In genomic region chr10:72952189-72952900, GRCh38 we compare ENCODE assay signal across 1 cellular context.
A peak's percentile ranks its signal among the peaks of the same experiment; 100 is the strongest.
TF ChIP-seq lines count a peak whose summit lies in the region.

No MANE protein-coding gene starts in this region.

TF ChIP-seq in HepG2, 621 proteins besides CTCF, POLR2A, EP300 and RAD21 (continues in another document):
- TF ChIP-seq ZSCAN12 (CRISPR knock-in tag; IDR thresholded peaks at IDR 0.05) (no peak), ZNF644 (CRISPR knock-in tag; IDR thresholded peaks at IDR 0.05; ENCODE audit: low read depth) (no peak), CENPX (CRISPR knock-in tag; IDR thresholded peaks at IDR 0.05) (no peak), ZBTB43 (CRISPR knock-in tag; conservative IDR thresholded peaks at IDR 0.05) (peak; percentile 40; the same call in 1 of the 2 replicates), PRPF4 (IDR thresholded peaks at IDR 0.05; ENCODE audit: low read depth, low read length, poor library complexity, severe bottlenecking) (peak; percentile 23), KDM6A (CRISPR knock-in tag; IDR thresholded peaks at IDR 0.05; ENCODE audit: low read depth) (peak; percentile 46; the same call in 1 of the 2 replicates), ARID2 (CRISPR knock-in tag; IDR thresholded peaks at IDR 0.05; ENCODE audit: borderline replicate concordance) (no peak), ZSCAN29 (CRISPR knock-in tag; conservative IDR thresholded peaks at IDR 0.05) (0 out of 2 replicates have a peak, but pooled peaks have one; percentile 59), ZNF556 (CRISPR knock-in tag; IDR thresholded peaks at IDR 0.05; ENCODE audit: borderline replicate concordance) (0 out of 2 replicates have a peak, but pooled peaks have one; percentile 32), KMT2A (CRISPR knock-in tag; IDR thresholded peaks at IDR 0.05) (peak; percentile 51; the same call in 1 of the 2 replicates), PCBP1 (IDR thresholded peaks at IDR 0.05; ENCODE audit: borderline replicate concordance, low read depth, low read length) (no peak), SALL1 (CRISPR knock-in tag; IDR thresholded peaks at IDR 0.05) (peak; percentile 11; the same call in 1 of the 2 replicates), NR2F6 (IDR thresholded peaks at IDR 0.05) (peak; percentile 20; the same call in 1 of the 2 replicates), NR2F6 (CRISPR knock-in tag; IDR thresholded peaks at IDR 0.05) (no peak), ZNF317 (CRISPR knock-in tag; IDR thresholded peaks at IDR 0.05) (peak; percentile 27; the same call in 1 of the 2 replicates), ZIK1 (CRISPR knock-in tag; IDR thresholded peaks at IDR 0.05; ENCODE audit: borderline replicate concordance, low read depth) (no peak), SMC3 (IDR thresholded peaks at IDR 0.05; ENCODE audit: low read length) (no peak), SOX13 (IDR thresholded peaks at IDR 0.05) (no peak), SOX13 (CRISPR knock-in tag; conservative IDR thresholded peaks at IDR 0.05 in 1 of 2, IDR thresholded peaks at IDR 0.05 in 1 of 2) (peak in 1 of 2 experiments; percentile 34; a peak in 1 of 4 replicates), XBP1 (CRISPR knock-in tag; IDR thresholded peaks at IDR 0.05) (no peak), XRCC5 (optimal IDR thresholded peaks at IDR 0.05; ENCODE audit: low read length) (peak; percentile 15), FOXA1 (IDR thresholded peaks at IDR 0.05) (no peak), FOXA1 (CRISPR knock-in tag; IDR thresholded peaks at IDR 0.05) (peak; percentile 72; the same call in 1 of the 2 replicates), DMAP1 (CRISPR knock-in tag; IDR thresholded peaks at IDR 0.05) (peak; percentile 24; the same call in 1 of the 2 replicates), TBX2 (CRISPR knock-in tag; IDR thresholded peaks at IDR 0.05; ENCODE audit: borderline replicate concordance) (peak; percentile 20; the same call in 1 of the 2 replicates), ZNF746 (CRISPR knock-in tag; IDR thresholded peaks at IDR 0.05) (no peak), MATR3 (CRISPR knock-in tag; IDR thresholded peaks at IDR 0.05) (no peak), ERF (CRISPR knock-in tag; IDR thresholded peaks at IDR 0.05) (no peak), ZNF484 (CRISPR knock-in tag; IDR thresholded peaks at IDR 0.05; ENCODE audit: borderline replicate concordance, low read depth) (no peak), FOXA3 (CRISPR knock-in tag; IDR thresholded peaks at IDR 0.05) (peak; percentile 57), CREM (IDR thresholded peaks at IDR 0.05) (0 out of 2 replicates have a peak, but pooled peaks have one; percentile 31), CREM (CRISPR knock-in tag; IDR thresholded peaks at IDR 0.05) (no peak)
- TF ChIP-seq, protein P1, sequence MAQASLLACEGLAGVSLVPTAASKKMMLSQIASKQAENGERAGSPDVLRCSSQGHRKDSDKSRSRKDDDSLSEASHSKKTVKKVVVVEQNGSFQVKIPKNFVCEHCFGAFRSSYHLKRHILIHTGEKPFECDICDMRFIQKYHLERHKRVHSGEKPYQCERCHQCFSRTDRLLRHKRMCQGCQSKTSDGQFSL (CRISPR knock-in tag; IDR thresholded peaks at IDR 0.05): no peak
- TF ChIP-seq, protein P2, sequence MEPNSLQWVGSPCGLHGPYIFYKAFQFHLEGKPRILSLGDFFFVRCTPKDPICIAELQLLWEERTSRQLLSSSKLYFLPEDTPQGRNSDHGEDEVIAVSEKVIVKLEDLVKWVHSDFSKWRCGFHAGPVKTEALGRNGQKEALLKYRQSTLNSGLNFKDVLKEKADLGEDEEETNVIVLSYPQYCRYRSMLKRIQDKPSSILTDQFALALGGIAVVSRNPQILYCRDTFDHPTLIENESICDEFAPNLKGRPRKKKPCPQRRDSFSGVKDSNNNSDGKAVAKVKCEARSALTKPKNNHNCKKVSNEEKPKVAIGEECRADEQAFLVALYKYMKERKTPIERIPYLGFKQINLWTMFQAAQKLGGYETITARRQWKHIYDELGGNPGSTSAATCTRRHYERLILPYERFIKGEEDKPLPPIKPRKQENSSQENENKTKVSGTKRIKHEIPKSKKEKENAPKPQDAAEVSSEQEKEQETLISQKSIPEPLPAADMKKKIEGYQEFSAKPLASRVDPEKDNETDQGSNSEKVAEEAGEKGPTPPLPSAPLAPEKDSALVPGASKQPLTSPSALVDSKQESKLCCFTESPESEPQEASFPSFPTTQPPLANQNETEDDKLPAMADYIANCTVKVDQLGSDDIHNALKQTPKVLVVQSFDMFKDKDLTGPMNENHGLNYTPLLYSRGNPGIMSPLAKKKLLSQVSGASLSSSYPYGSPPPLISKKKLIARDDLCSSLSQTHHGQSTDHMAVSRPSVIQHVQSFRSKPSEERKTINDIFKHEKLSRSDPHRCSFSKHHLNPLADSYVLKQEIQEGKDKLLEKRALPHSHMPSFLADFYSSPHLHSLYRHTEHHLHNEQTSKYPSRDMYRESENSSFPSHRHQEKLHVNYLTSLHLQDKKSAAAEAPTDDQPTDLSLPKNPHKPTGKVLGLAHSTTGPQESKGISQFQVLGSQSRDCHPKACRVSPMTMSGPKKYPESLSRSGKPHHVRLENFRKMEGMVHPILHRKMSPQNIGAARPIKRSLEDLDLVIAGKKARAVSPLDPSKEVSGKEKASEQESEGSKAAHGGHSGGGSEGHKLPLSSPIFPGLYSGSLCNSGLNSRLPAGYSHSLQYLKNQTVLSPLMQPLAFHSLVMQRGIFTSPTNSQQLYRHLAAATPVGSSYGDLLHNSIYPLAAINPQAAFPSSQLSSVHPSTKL (CRISPR knock-in tag; IDR thresholded peaks at IDR 0.05): peak; percentile 48; the same call in 1 of the 2 replicates
- TF ChIP-seq, protein P3, sequence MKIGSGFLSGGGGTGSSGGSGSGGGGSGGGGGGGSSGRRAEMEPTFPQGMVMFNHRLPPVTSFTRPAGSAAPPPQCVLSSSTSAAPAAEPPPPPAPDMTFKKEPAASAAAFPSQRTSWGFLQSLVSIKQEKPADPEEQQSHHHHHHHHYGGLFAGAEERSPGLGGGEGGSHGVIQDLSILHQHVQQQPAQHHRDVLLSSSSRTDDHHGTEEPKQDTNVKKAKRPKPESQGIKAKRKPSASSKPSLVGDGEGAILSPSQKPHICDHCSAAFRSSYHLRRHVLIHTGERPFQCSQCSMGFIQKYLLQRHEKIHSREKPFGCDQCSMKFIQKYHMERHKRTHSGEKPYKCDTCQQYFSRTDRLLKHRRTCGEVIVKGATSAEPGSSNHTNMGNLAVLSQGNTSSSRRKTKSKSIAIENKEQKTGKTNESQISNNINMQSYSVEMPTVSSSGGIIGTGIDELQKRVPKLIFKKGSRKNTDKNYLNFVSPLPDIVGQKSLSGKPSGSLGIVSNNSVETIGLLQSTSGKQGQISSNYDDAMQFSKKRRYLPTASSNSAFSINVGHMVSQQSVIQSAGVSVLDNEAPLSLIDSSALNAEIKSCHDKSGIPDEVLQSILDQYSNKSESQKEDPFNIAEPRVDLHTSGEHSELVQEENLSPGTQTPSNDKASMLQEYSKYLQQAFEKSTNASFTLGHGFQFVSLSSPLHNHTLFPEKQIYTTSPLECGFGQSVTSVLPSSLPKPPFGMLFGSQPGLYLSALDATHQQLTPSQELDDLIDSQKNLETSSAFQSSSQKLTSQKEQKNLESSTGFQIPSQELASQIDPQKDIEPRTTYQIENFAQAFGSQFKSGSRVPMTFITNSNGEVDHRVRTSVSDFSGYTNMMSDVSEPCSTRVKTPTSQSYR (CRISPR knock-in tag; IDR thresholded peaks at IDR 0.05; ENCODE audit: borderline replicate concordance): peak; percentile 97
- TF ChIP-seq, protein P4, sequence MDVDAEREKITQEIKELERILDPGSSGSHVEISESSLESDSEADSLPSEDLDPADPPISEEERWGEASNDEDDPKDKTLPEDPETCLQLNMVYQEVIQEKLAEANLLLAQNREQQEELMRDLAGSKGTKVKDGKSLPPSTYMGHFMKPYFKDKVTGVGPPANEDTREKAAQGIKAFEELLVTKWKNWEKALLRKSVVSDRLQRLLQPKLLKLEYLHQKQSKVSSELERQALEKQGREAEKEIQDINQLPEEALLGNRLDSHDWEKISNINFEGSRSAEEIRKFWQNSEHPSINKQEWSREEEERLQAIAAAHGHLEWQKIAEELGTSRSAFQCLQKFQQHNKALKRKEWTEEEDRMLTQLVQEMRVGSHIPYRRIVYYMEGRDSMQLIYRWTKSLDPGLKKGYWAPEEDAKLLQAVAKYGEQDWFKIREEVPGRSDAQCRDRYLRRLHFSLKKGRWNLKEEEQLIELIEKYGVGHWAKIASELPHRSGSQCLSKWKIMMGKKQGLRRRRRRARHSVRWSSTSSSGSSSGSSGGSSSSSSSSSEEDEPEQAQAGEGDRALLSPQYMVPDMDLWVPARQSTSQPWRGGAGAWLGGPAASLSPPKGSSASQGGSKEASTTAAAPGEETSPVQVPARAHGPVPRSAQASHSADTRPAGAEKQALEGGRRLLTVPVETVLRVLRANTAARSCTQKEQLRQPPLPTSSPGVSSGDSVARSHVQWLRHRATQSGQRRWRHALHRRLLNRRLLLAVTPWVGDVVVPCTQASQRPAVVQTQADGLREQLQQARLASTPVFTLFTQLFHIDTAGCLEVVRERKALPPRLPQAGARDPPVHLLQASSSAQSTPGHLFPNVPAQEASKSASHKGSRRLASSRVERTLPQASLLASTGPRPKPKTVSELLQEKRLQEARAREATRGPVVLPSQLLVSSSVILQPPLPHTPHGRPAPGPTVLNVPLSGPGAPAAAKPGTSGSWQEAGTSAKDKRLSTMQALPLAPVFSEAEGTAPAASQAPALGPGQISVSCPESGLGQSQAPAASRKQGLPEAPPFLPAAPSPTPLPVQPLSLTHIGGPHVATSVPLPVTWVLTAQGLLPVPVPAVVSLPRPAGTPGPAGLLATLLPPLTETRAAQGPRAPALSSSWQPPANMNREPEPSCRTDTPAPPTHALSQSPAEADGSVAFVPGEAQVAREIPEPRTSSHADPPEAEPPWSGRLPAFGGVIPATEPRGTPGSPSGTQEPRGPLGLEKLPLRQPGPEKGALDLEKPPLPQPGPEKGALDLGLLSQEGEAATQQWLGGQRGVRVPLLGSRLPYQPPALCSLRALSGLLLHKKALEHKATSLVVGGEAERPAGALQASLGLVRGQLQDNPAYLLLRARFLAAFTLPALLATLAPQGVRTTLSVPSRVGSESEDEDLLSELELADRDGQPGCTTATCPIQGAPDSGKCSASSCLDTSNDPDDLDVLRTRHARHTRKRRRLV (CRISPR knock-in tag; IDR thresholded peaks at IDR 0.05): no peak
- TF ChIP-seq, protein P5, sequence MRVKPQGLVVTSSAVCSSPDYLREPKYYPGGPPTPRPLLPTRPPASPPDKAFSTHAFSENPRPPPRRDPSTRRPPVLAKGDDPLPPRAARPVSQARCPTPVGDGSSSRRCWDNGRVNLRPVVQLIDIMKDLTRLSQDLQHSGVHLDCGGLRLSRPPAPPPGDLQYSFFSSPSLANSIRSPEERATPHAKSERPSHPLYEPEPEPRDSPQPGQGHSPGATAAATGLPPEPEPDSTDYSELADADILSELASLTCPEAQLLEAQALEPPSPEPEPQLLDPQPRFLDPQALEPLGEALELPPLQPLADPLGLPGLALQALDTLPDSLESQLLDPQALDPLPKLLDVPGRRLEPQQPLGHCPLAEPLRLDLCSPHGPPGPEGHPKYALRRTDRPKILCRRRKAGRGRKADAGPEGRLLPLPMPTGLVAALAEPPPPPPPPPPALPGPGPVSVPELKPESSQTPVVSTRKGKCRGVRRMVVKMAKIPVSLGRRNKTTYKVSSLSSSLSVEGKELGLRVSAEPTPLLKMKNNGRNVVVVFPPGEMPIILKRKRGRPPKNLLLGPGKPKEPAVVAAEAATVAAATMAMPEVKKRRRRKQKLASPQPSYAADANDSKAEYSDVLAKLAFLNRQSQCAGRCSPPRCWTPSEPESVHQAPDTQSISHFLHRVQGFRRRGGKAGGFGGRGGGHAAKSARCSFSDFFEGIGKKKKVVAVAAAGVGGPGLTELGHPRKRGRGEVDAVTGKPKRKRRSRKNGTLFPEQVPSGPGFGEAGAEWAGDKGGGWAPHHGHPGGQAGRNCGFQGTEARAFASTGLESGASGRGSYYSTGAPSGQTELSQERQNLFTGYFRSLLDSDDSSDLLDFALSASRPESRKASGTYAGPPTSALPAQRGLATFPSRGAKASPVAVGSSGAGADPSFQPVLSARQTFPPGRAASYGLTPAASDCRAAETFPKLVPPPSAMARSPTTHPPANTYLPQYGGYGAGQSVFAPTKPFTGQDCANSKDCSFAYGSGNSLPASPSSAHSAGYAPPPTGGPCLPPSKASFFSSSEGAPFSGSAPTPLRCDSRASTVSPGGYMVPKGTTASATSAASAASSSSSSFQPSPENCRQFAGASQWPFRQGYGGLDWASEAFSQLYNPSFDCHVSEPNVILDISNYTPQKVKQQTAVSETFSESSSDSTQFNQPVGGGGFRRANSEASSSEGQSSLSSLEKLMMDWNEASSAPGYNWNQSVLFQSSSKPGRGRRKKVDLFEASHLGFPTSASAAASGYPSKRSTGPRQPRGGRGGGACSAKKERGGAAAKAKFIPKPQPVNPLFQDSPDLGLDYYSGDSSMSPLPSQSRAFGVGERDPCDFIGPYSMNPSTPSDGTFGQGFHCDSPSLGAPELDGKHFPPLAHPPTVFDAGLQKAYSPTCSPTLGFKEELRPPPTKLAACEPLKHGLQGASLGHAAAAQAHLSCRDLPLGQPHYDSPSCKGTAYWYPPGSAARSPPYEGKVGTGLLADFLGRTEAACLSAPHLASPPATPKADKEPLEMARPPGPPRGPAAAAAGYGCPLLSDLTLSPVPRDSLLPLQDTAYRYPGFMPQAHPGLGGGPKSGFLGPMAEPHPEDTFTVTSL (CRISPR knock-in tag; IDR thresholded peaks at IDR 0.05; ENCODE audit: borderline replicate concordance): peak; percentile 34; the same call in 1 of the 2 replicates
- TF ChIP-seq, protein P6, sequence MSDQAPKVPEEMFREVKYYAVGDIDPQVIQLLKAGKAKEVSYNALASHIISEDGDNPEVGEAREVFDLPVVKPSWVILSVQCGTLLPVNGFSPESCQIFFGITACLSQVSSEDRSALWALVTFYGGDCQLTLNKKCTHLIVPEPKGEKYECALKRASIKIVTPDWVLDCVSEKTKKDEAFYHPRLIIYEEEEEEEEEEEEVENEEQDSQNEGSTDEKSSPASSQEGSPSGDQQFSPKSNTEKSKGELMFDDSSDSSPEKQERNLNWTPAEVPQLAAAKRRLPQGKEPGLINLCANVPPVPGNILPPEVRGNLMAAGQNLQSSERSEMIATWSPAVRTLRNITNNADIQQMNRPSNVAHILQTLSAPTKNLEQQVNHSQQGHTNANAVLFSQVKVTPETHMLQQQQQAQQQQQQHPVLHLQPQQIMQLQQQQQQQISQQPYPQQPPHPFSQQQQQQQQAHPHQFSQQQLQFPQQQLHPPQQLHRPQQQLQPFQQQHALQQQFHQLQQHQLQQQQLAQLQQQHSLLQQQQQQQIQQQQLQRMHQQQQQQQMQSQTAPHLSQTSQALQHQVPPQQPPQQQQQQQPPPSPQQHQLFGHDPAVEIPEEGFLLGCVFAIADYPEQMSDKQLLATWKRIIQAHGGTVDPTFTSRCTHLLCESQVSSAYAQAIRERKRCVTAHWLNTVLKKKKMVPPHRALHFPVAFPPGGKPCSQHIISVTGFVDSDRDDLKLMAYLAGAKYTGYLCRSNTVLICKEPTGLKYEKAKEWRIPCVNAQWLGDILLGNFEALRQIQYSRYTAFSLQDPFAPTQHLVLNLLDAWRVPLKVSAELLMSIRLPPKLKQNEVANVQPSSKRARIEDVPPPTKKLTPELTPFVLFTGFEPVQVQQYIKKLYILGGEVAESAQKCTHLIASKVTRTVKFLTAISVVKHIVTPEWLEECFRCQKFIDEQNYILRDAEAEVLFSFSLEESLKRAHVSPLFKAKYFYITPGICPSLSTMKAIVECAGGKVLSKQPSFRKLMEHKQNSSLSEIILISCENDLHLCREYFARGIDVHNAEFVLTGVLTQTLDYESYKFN (CRISPR knock-in tag; conservative IDR thresholded peaks at IDR 0.05): peak; percentile 67
